Comparison of ENCODE assay signal across 1 cellular context in genomic region chrX:78375894-78376293, GRCh38.
TF ChIP-seq lines count a peak whose summit lies in the region.

No MANE protein-coding gene starts in this region.

TF ChIP-seq in GM23338, 12 proteins besides CTCF, POLR2A, EP300 and RAD21 (continued from another document):
- TF ChIP-seq ZNF462 (CRISPR knock-in tag; IDR thresholded peaks at IDR 0.05) (no peak), STAT1 (IDR thresholded peaks at IDR 0.05; ENCODE audit: unreplicated experiment) (no peak), CREB1 (CRISPR knock-in tag; IDR thresholded peaks at IDR 0.05; ENCODE audit: low read depth) (no peak), JUNB (IDR thresholded peaks at IDR 0.05; ENCODE audit: unreplicated experiment) (no peak), EZH2 (IDR thresholded peaks at IDR 0.05; ENCODE audit: low read depth, unreplicated experiment) (no peak), NANOG (IDR thresholded peaks at IDR 0.05; ENCODE audit: borderline replicate concordance) (no peak), POLR2AphosphoS5 (IDR thresholded peaks at IDR 0.05; ENCODE audit: low read depth) (no peak)
TF ChIP-seq in GM23338: peak in this region for 0.
